ENCODE assay signal across 19 cellular contexts in genomic region chr3:82390868-82391267, GRCh38.
A peak's percentile ranks its signal among the peaks of the same experiment; 100 is the strongest.
DNase-seq lines count a peak whose midpoint lies in the region; ATAC-seq, FAIRE-seq and TF ChIP-seq lines count a peak whose summit lies in the region.
"Had no signal": no experiment of that assay in that cellular context is flagged by ENCODE, and none has a peak within 500 bp of the region (broad histone marks: within the 10 kb centered on the region; RNA-seq: fewer than 3 reads in every experiment).

No MANE protein-coding gene starts in this region.

- H3K27ac ChIP-seq in MM.1S (ENCODE audit: low read length) (no peak overlapping the region), GM12878 (ENCODE audit: control insufficient read depth, insufficient read depth) (no peak overlapping the region)
- H3K27ac ChIP-seq: BLaER1, C4-2B had no signal

- ATAC-seq in GM12878 (peak; percentile 66), GM21367 (IDR thresholded peaks at IDR 0.05; ENCODE audit: unreplicated experiment) (no peak)
- ATAC-seq: CD8-positive, alpha-beta T cell; GM23338; HCT116 had no signal

- SMC1A ChIA-PET in GM12878 (lab: Charles Lee; ENCODE audit: uncharacterized antibody, unreplicated experiment), result no interaction called here

- peak; percentile 33 for DNase-seq in MM.1S
- DNase-seq in OCI-M1 (lab: John Stamatoyannopoulos, UW), result peak; percentile 1
- no peak for DNase-seq in GM12878 (ENCODE audit: low read depth, low spot score)
- no peak for DNase-seq in GM03348 (ENCODE audit: low spot score)
- DNase-seq in NCI-H146 (lab: John Stamatoyannopoulos, UW), result no peak
- DNase-seq: CD4-positive, CD25-positive, alpha-beta regulatory T cell; CD8-positive, alpha-beta T cell; DMS 273 treated with DMSO at 0.1 percent for 48 hours; DMS79; EL; GDM1; H9 had no signal

- TF ChIP-seq CTCF in MM.1S (IDR thresholded peaks at IDR 0.05; ENCODE audit: low read length), result no peak
- no peak for TF ChIP-seq CTCF in GM12878 (IDR thresholded peaks at IDR 0.05 in 2 of 3, conservative IDR thresholded peaks at IDR 0.05 in 1 of 3; ENCODE audit: control insufficient read depth in 2 of 3, extremely low read depth in 1 of 3, insufficient read depth in 1 of 3, low read depth in 3 of 3, low read length in 3 of 3)

- no peaks in the 10 kb centered on the region for H3K9me2 ChIP-seq in MM.1S (replicated peaks; ENCODE audit: insufficient read depth, low read length)

- H3K4me1 ChIP-seq in MM.1S (ENCODE audit: low read length), result no peaks in the 10 kb centered on the region
- no peaks in the 10 kb centered on the region for H3K4me1 ChIP-seq in GM12878 (ENCODE audit: control insufficient read depth, insufficient read depth, low read length)
- H3K4me1 ChIP-seq: BLaER1 had no signal

- intact Hi-C loops in GM12878 (cut with micrococcal nuclease; ENCODE audit: unreplicated experiment), result no loop called here

- TF ChIP-seq EP300 in GM12878 (IDR thresholded peaks at IDR 0.05; ENCODE audit: borderline replicate concordance in 1 of 2, control insufficient read depth in 1 of 2, low read depth in 2 of 2, low read length in 2 of 2), result no peak

- 64% methylated on average over 4 of the region's 4 CpGs for WGBS in GM12878 (ENCODE audit: insufficient coverage, insufficient replicate concordance, low lambda C conversion rate, missing lambda C conversion rate)

- peak overlapping the region; percentile 11; the same call in 1 of the 2 replicates for H2AFZ ChIP-seq in MM.1S (ENCODE audit: low read length)
- no peak overlapping the region for H2AFZ ChIP-seq in GM12878 (ENCODE audit: control insufficient read depth, low read depth, low read length)
- H2AFZ ChIP-seq: GM23338 had no signal

- no peak for TF ChIP-seq POLR2A in GM12878 (IDR thresholded peaks at IDR 0.05; ENCODE audit: low read depth, low read length)

- no peaks in the 10 kb centered on the region for H3K36me3 ChIP-seq in MM.1S (replicated peaks; ENCODE audit: insufficient read depth, low read length)
- H3K36me3 ChIP-seq in GM12878 (ENCODE audit: control insufficient read depth in 2 of 2, insufficient read depth in 2 of 2, low read length in 1 of 2), result no peaks in the 10 kb centered on the region
- H3K36me3 ChIP-seq: BLaER1 had no signal

- RAD21 ChIA-PET in GM12878 (lab: Charles Lee; ENCODE audit: unreplicated experiment), result no interaction called here

- H3K9ac ChIP-seq in MM.1S (ENCODE audit: low read length) (no peak overlapping the region), GM12878 (ENCODE audit: control insufficient read depth, insufficient read depth, low read length) (no peak overlapping the region)
- H3K9ac ChIP-seq: BLaER1 had no signal

- H3K9me3 ChIP-seq in MM.1S (replicated peaks; ENCODE audit: insufficient read depth, low read length) (no peaks in the 10 kb centered on the region), GM12878 (replicated peaks; ENCODE audit: control insufficient read depth, insufficient read depth, low read length) (no peaks in the 10 kb centered on the region)
- H3K9me3 ChIP-seq: BLaER1 had no signal

- no peak for TF ChIP-seq RAD21 in GM12878 (IDR thresholded peaks at IDR 0.05; ENCODE audit: insufficient read depth, low read depth, low read length)

- no TSS peak for BruUV-seq in GM12878 (replicated peaks; lab: Mats Ljungman, UMichigan)

- no peaks in the 10 kb centered on the region for H4K20me1 ChIP-seq in MM.1S (ENCODE audit: insufficient read depth, low read length)
- H4K20me1 ChIP-seq in GM12878 (ENCODE audit: control insufficient read depth, insufficient read depth), result no peaks in the 10 kb centered on the region
- H4K20me1 ChIP-seq: BLaER1 had no signal

- FAIRE-seq in GM12878 (lab: Jason Lieb, UNC), result no peak
- FAIRE-seq: D721Med, GM19239 had no signal

- no peaks in the 10 kb centered on the region for H3K79me2 ChIP-seq in MM.1S (ENCODE audit: low read length)
- H3K79me2 ChIP-seq in GM12878 (ENCODE audit: control insufficient read depth, insufficient read depth, low read length), result no peaks in the 10 kb centered on the region

- CTCF ChIA-PET in GM12878 (lab: Yijun Ruan, JAX), result no interaction called here

- peak overlapping the region; percentile 23; the same call in 1 of the 2 replicates for H3K4me2 ChIP-seq in MM.1S (ENCODE audit: low read depth, low read length)
- H3K4me2 ChIP-seq in GM12878 (ENCODE audit: control insufficient read depth, insufficient read depth), result no peak overlapping the region
- H3K4me2 ChIP-seq: BLaER1, GM23338 had no signal

- H3F3A ChIP-seq in MM.1S (ENCODE audit: insufficient read depth, low read length), result no peaks in the 10 kb centered on the region

- H3K27me3 ChIP-seq in MM.1S (replicated peaks; ENCODE audit: insufficient read depth, low read length) (no peaks in the 10 kb centered on the region), GM12878 (replicated peaks in 1 of 2; ENCODE audit: control insufficient read depth in 2 of 2, insufficient read depth in 2 of 2, low read length in 1 of 2) (no peaks in the 10 kb centered on the region)
- H3K27me3 ChIP-seq: BLaER1 had no signal

- no peak overlapping the region; the same call in 1 of the 2 replicates for H3K4me3 ChIP-seq in MM.1S (ENCODE audit: low read length)
- no peak overlapping the region for H3K4me3 ChIP-seq in GM12878
- H3K4me3 ChIP-seq: BLaER1, GM23338 had no signal

- POLR2A ChIA-PET in GM12878 (lab: Charles Lee), result no interaction called here

- in situ Hi-C loops in GM12878 (cut with MboI), result no loop called here

TF ChIP-seq in GM12878, 131 proteins besides CTCF, POLR2A, EP300 and RAD21:
- TF ChIP-seq JUNB (IDR thresholded peaks at IDR 0.05), result 0 out of 2 replicates have a peak, but pooled peaks have one; percentile 7
- TF ChIP-seq, protein P1, sequence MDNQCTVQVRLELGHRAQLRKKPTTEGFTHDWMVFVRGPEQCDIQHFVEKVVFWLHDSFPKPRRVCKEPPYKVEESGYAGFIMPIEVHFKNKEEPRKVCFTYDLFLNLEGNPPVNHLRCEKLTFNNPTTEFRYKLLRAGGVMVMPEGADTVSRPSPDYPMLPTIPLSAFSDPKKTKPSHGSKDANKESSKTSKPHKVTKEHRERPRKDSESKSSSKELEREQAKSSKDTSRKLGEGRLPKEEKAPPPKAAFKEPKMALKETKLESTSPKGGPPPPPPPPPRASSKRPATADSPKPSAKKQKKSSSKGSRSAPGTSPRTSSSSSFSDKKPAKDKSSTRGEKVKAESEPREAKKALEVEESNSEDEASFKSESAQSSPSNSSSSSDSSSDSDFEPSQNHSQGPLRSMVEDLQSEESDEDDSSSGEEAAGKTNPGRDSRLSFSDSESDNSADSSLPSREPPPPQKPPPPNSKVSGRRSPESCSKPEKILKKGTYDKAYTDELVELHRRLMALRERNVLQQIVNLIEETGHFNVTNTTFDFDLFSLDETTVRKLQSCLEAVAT (IDR thresholded peaks at IDR 0.05), result no peak

Comparison
In these comparisons a context has a peak if more than half of its experiments do, and no peak if none do; other contexts are left out.
1. DNase-seq: peak in MM.1S (single experiment) and OCI-M1 (single experiment); none in GM12878 (single experiment), GM03348 (single experiment) and NCI-H146 (single experiment).